ENCODE assay signal across 8 cellular contexts in genomic region chr13:109412232-109412935, GRCh38.
DNase-seq lines count a peak whose midpoint lies in the region; ATAC-seq and TF ChIP-seq lines count a peak whose summit lies in the region.

No MANE protein-coding gene starts in this region.

- intact Hi-C loops in Right ventricle myocardium superior (cut with DNase I) = no loop called here

- H3K36me3 ChIP-seq in Loucy (ENCODE audit: insufficient read depth, low read length) (no peaks in the 10 kb centered on the region), RWPE2 (ENCODE audit: low read depth) (no peaks in the 10 kb centered on the region)

- no peaks in the 10 kb centered on the region for H3K79me2 ChIP-seq in Loucy (ENCODE audit: insufficient read depth, low read length)

- H3K27me3 ChIP-seq in Loucy (ENCODE audit: insufficient read depth, low read length, poor library complexity, severe bottlenecking) = no peaks in the 10 kb centered on the region
- H3K27me3 ChIP-seq in RWPE2 (ENCODE audit: insufficient read depth, poor library complexity, severe bottlenecking) = no peaks in the 10 kb centered on the region

- H3K9me3 ChIP-seq in Loucy (ENCODE audit: insufficient read depth, low read depth, low read length) (0 out of 2 replicates have a peak, but pooled peaks cover 2% of the 10 kb centered on the region), RWPE2 (ENCODE audit: severe bottlenecking) (no peaks in the 10 kb centered on the region)

- H3K4me1 ChIP-seq in Loucy (ENCODE audit: insufficient read depth, low read length, poor library complexity, severe bottlenecking) (no peaks in the 10 kb centered on the region), RWPE2 (ENCODE audit: insufficient read depth, poor library complexity, severe bottlenecking) (no peaks in the 10 kb centered on the region)

- H2AFZ ChIP-seq in Loucy (ENCODE audit: low read length) = peak overlapping the region; percentile 33; the same call in 1 of the 2 replicates

- no peaks in the 10 kb centered on the region for H3F3A ChIP-seq in Loucy (ENCODE audit: low read depth)

- no peak for TF ChIP-seq CTCF in Loucy (conservative IDR thresholded peaks at IDR 0.05; ENCODE audit: low read length)
- TF ChIP-seq CTCF in RWPE2 (IDR thresholded peaks at IDR 0.05; ENCODE audit: poor library complexity, severe bottlenecking) = no peak

- H3K4me2 ChIP-seq in Loucy (ENCODE audit: low read depth, low read length, poor library complexity, severe bottlenecking) = peak overlapping the region; percentile 29

- H3K4me3 ChIP-seq in Loucy (ENCODE audit: low read length, poor library complexity, severe bottlenecking) (no peak overlapping the region), RWPE2 (ENCODE audit: severe bottlenecking) (no peak overlapping the region)

- no peaks in the 10 kb centered on the region for H4K20me1 ChIP-seq in Loucy (ENCODE audit: insufficient read depth, low read length, poor library complexity, severe bottlenecking)

- ATAC-seq in RWPE2 (ENCODE audit: low read depth) (peak; percentile 81), Right ventricle myocardium superior (ENCODE audit: poor library complexity) (peak; percentile 96), GM21576 (IDR thresholded peaks at IDR 0.05; ENCODE audit: unreplicated experiment) (no peak), HG03135 (IDR thresholded peaks at IDR 0.05; ENCODE audit: unreplicated experiment) (no peak), HG03460 (IDR thresholded peaks at IDR 0.05; ENCODE audit: unreplicated experiment) (no peak)

- H3K9me2 ChIP-seq in Loucy (replicated peaks; ENCODE audit: low read depth, low read length) = no peaks in the 10 kb centered on the region

- H3K27ac ChIP-seq in RWPE2 (ENCODE audit: poor library complexity, severe bottlenecking) = no peak overlapping the region

- no peak overlapping the region for H3K9ac ChIP-seq in Loucy (ENCODE audit: low read depth, low read length, poor library complexity, severe bottlenecking)

- DNase-seq in RWPE2 (ENCODE audit: low spot score) = no peak
- DNase-seq in Right ventricle myocardium superior = peak; percentile 73
- DNase-seq in putamen (ENCODE audit: low spot score) = peak; percentile 42
- DNase-seq in stimulated activated CD8-positive, alpha-beta memory T cell treated with anti-CD3 and anti-CD28 coated beads, Interleukin-4, amount 100 ng/mL, for 48 hours = no peak

Comparison
In these comparisons a context has a peak if more than half of its experiments do, and no peak if none do; other contexts are left out.
1. ATAC-seq: peak in RWPE2 (single experiment) and Right ventricle myocardium superior (single experiment); none in GM21576 (single experiment), HG03135 (single experiment) and HG03460 (single experiment).
2. DNase-seq: peak in Right ventricle myocardium superior (single experiment) and putamen (single experiment); none in RWPE2 (single experiment) and stimulated activated CD8-positive, alpha-beta memory T cell treated with anti-CD3 and anti-CD28 coated beads, Interleukin-4, amount 100 ng/mL, for 48 hours (single experiment).